ENCODE assay signal across 26 cellular contexts in genomic region chr2:95799892-95800291, GRCh38.
"Had no signal": no experiment of that assay in that cellular context is flagged by ENCODE, and none has a peak within 500 bp of the region (broad histone marks: within the 10 kb centered on the region; RNA-seq: fewer than 3 reads in every experiment).

No MANE protein-coding gene starts in this region.

- H3K4me1 ChIP-seq: SJSA1 had no signal

- ATAC-seq: activated T-helper 17 cell treated with anti-CD3 and anti-CD28 coated beads, Interleukin-2, amount 50 U/mL, for 72 hours; PC-3; T-helper 17 cell had no signal

- H3K9me3 ChIP-seq: SJSA1 had no signal

- FAIRE-seq: RCC 7860, TTC549 had no signal

- H3K4me3 ChIP-seq: cardiac muscle cell, SJSA1 had no signal

- H3K36me3 ChIP-seq: brain microvascular endothelial cell, cardiac muscle cell, SJSA1 had no signal

- H3K27me3 ChIP-seq: brain microvascular endothelial cell, cardiac muscle cell, SJSA1 had no signal

- DNase-seq: activated B cell treated with CpG ODN at 0.5 μM for 24 hours; activated CD4-positive, alpha-beta memory T cell treated with anti-CD3 and anti-CD28 coated beads, Interleukin-2, amount 10 ng/mL, durations not matched to agents 7 days and 5 days; activated CD4-positive, alpha-beta T cell treated with anti-CD3 and anti-CD28 coated beads for 1 hour; activated CD4-positive, alpha-beta T cell treated with anti-CD3 and anti-CD28 coated beads, Interleukin-2, amount 50 U/mL, for 1 hour; activated gamma-delta T cell; activated naive CD4-positive, alpha-beta T cell treated with anti-CD3 and anti-CD28 coated beads for 36 hours; activated naive CD8-positive, alpha-beta T cell treated with anti-CD3 and anti-CD28 coated beads for 36 hours; activated T-cell treated with anti-CD3 and anti-CD28 coated beads for 4 hours; activated T-cell treated with anti-CD3 and anti-CD28 coated beads, Interleukin-2, amount 50 U/mL, for 48 hours; brain microvascular endothelial cell; KG1; NCI-H1048; NCI-H146; NCI-H187 treated with DMSO at 0.1 percent for 48 hours; NCI-H2081 treated with DMSO at 0.1 percent for 48 hours; NCI-H446; NCI-H524; PC-3; SHP77; T-helper 17 cell; T-helper 9 cell had no signal

- H3K27ac ChIP-seq: brain microvascular endothelial cell, cardiac muscle cell, SJSA1 had no signal
